In genomic region chr7:25307624-25308023, GRCh38 we compare ENCODE assay signal across 26 cellular contexts.
"Had no signal": no experiment of that assay in that cellular context is flagged by ENCODE, and none has a peak within 500 bp of the region (broad histone marks: within the 10 kb centered on the region; RNA-seq: fewer than 3 reads in every experiment).

No MANE protein-coding gene starts in this region.

- ATAC-seq: left colon; left lung; lower lobe of right lung; natural killer cell; right cardiac atrium; sciatic nerve; stimulated activated effector memory CD8-positive, alpha-beta T cell treated with anti-CD3 and anti-CD28 coated beads, Interleukin-12 subunit alpha, Interleukin-12 subunit beta, amount 100 ng/mL, for 72 hours had no signal

- H3K27ac ChIP-seq: left lung, lower lobe of right lung, ovary, prostate gland, suprapubic skin, thoracic aorta, tibial nerve, uterus had no signal

- H3K36me3 Mint-ChIP-seq: immature natural killer cell; natural killer cell; stimulated activated effector memory CD8-positive, alpha-beta T cell treated with anti-CD3 and anti-CD28 coated beads, Interleukin-12 subunit alpha, Interleukin-12 subunit beta, amount 100 ng/mL, for 72 hours; type B pancreatic cell had no signal

- DNase-seq: immature natural killer cell; kidney; left colon; left lung; lower lobe of right lung; mammary epithelial cell; mesenchymal stem cell; natural killer cell; nephron progenitor cell; ovary; posterior cingulate gyrus; retina; right cardiac atrium; spleen; stimulated activated CD4-positive, alpha-beta T cell treated with anti-CD3 and anti-CD28 coated beads, Interleukin-4, amount 100 ng/mL, for 24 hours; stimulated activated naive CD4-positive, alpha-beta T cell; uterus had no signal

- H3K4me1 ChIP-seq: left lung, lower lobe of right lung, prostate gland, uterus had no signal

- H3K9me3 Mint-ChIP-seq: immature natural killer cell; natural killer cell; nephron progenitor cell; stimulated activated effector memory CD8-positive, alpha-beta T cell treated with anti-CD3 and anti-CD28 coated beads, Interleukin-12 subunit alpha, Interleukin-12 subunit beta, amount 100 ng/mL, for 72 hours; stimulated activated naive CD8-positive, alpha-beta T cell treated with anti-CD3 and anti-CD28 coated beads, Interleukin-15, Interleukin-2, amounts not matched to agents 100 ng/mL and 50 ng/mL, for 24 hours; type B pancreatic cell had no signal

- H3K4me3 ChIP-seq: left lung, lower lobe of right lung, ovary, prostate gland, skin epidermis, spleen, suprapubic skin, thoracic aorta, tibial nerve, uterus had no signal

- H3K27me3 ChIP-seq: left lung, ovary, spleen, suprapubic skin, tibial nerve, uterus had no signal

- H3K27me3 Mint-ChIP-seq: type B pancreatic cell had no signal

- H3K4me3 Mint-ChIP-seq: immature natural killer cell; natural killer cell; nephron progenitor cell; stimulated activated effector memory CD8-positive, alpha-beta T cell treated with anti-CD3 and anti-CD28 coated beads, Interleukin-12 subunit alpha, Interleukin-12 subunit beta, amount 100 ng/mL, for 72 hours; stimulated activated naive CD8-positive, alpha-beta T cell treated with anti-CD3 and anti-CD28 coated beads, Interleukin-15, Interleukin-2, amounts not matched to agents 100 ng/mL and 50 ng/mL, for 24 hours; type B pancreatic cell had no signal

- H3K36me3 ChIP-seq: left lung, lower lobe of right lung, ovary, prostate gland, spleen, suprapubic skin, thoracic aorta, tibial nerve, uterus had no signal

- H3K9me3 ChIP-seq: left lung, lower lobe of right lung, ovary, prostate gland, spleen, suprapubic skin, thoracic aorta, tibial nerve, uterus had no signal

- H3K27ac Mint-ChIP-seq: immature natural killer cell; natural killer cell; nephron progenitor cell; stimulated activated effector memory CD8-positive, alpha-beta T cell treated with anti-CD3 and anti-CD28 coated beads, Interleukin-12 subunit alpha, Interleukin-12 subunit beta, amount 100 ng/mL, for 72 hours; stimulated activated naive CD8-positive, alpha-beta T cell treated with anti-CD3 and anti-CD28 coated beads, Interleukin-15, Interleukin-2, amounts not matched to agents 100 ng/mL and 50 ng/mL, for 24 hours; type B pancreatic cell had no signal

- H3K4me1 Mint-ChIP-seq: immature natural killer cell; natural killer cell; stimulated activated effector memory CD8-positive, alpha-beta T cell treated with anti-CD3 and anti-CD28 coated beads, Interleukin-12 subunit alpha, Interleukin-12 subunit beta, amount 100 ng/mL, for 72 hours had no signal
